16 cellular contexts compared by ENCODE assay signal in the genomic region with DNA sequence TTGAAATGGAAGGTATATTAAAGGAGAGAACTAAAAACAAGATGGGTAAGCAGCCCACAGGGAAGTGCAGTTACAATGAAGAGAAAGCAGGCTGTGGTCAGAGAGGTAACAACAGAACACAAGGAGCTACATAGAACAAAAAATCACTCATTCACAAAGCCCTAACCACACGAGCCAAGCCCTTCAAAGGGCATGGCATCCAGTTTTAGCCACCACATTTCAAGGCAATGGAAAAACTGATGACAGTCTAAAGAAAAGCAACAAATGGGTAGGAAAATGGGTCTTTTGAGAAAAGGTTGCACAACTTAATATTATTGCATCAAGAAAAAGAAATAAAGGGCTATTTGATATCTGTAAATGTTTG. TPM values are rescaled to one million over a fixed set of nuclear protein-coding genes. Genes with fewer than 3 reads are reported as not detected.
"Had no signal": no experiment of that assay in that cellular context is flagged by ENCODE, and none has a peak within 500 bp of the region (broad histone marks: within the 10 kb centered on the region; RNA-seq: fewer than 3 reads in every experiment).

No MANE protein-coding gene starts in this region.

- H3K27ac ChIP-seq: adrenal gland, esophagus squamous epithelium, neutrophil, transverse colon had no signal

- H3K27ac Mint-ChIP-seq: activated naive CD4-positive, alpha-beta T cell treated with anti-CD3 and anti-CD28 coated beads for 36 hours; activated T-helper 17 cell treated with anti-CD3 and anti-CD28 coated beads, Interleukin-2, amount 50 U/mL, for 72 hours; progenitor cell of endocrine pancreas had no signal

- H3K27me3 ChIP-seq: adrenal gland, esophagus squamous epithelium, neutrophil, transverse colon had no signal

- H3K27me3 Mint-ChIP-seq: naive B cell, progenitor cell of endocrine pancreas had no signal

- ATAC-seq: activated T-helper 17 cell treated with anti-CD3 and anti-CD28 coated beads, Interleukin-2, amount 50 U/mL, for 72 hours; left colon had no signal

- H3K4me2 ChIP-seq: smooth muscle cell had no signal

- H3K4me3 ChIP-seq: adrenal gland, esophagus squamous epithelium, smooth muscle cell, transverse colon had no signal

- H3K36me3 ChIP-seq: adrenal gland, esophagus squamous epithelium, neutrophil, transverse colon had no signal

- H3K9me3 ChIP-seq: adrenal gland, esophagus squamous epithelium, neutrophil, transverse colon had no signal

- H3K4me3 Mint-ChIP-seq: activated naive CD4-positive, alpha-beta T cell treated with anti-CD3 and anti-CD28 coated beads for 36 hours; activated T-helper 17 cell treated with anti-CD3 and anti-CD28 coated beads, Interleukin-2, amount 50 U/mL, for 72 hours; brain; naive B cell had no signal

- DNase-seq: activated CD8-positive, alpha-beta memory T cell treated with anti-CD3 and anti-CD28 coated beads for 24 hours; activated naive CD4-positive, alpha-beta T cell treated with anti-CD3 and anti-CD28 coated beads for 36 hours; adrenal gland; esophagus squamous epithelium; foreskin fibroblast; left colon; naive B cell; right cardiac atrium; SW 1271; T-helper 9 cell; transverse colon had no signal

- H3K4me1 ChIP-seq: esophagus squamous epithelium, transverse colon had no signal

- H3K9me3 Mint-ChIP-seq: activated naive CD4-positive, alpha-beta T cell treated with anti-CD3 and anti-CD28 coated beads for 36 hours; activated T-helper 17 cell treated with anti-CD3 and anti-CD28 coated beads, Interleukin-2, amount 50 U/mL, for 72 hours; brain had no signal

- H3K36me3 Mint-ChIP-seq: brain, naive B cell had no signal

- H3K4me1 Mint-ChIP-seq: activated T-helper 17 cell treated with anti-CD3 and anti-CD28 coated beads, Interleukin-2, amount 50 U/mL, for 72 hours; naive B cell had no signal

RNA-seq across cellular contexts. Expression of a gene that starts 37.5 kb away (rescaled TPM):
- total RNA-seq: activated naive CD4-positive, alpha-beta T cell treated with anti-CD3 and anti-CD28 coated beads for 36 hours; activated T-helper 17 cell treated with anti-CD3 and anti-CD28 coated beads, Interleukin-2, amount 50 U/mL, for 72 hours had no signal
